ENCODE assay signal across 8 cellular contexts in the genomic region with DNA sequence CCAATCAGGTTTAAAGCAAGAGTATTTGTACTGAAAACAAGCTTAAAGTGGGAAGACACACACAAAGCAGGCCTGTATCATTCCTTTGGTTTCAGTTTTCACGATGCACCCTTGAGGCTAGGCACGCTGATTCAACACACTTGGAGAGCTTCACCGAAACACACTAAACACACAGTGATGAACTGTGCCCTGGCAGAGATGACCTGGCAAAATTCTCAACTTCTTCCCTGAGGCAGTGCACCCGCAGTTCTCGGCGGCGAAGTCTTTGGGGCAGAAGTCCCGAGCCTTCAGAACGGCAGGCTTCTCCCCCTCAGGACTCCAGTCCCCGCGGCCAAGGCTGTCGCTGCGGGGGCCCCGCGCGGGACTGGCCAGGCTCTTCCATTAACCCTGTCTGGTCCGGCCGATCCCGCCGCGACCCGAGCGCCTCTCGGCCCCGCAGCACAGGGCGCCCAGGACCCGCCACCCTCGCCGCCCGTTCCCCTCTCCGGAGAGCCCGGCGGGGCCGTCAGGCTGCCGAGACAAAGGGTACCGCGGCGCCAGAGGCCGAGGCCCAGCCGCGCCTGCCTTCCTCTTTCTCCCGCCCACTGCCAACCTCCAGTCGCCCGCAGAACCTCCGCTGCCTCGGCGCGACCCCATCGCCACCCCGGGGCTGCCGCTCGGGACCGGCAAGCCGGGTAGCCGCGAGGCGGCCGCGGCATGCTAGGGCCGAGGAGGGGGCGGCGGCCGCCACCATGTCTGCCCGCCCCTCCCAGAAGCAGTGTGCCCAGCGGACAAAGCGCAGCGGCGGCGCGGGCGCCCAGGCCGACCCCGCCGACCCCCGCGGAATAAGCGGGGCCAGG. TPM values are rescaled to one million over a fixed set of nuclear protein-coding genes. Genes with fewer than 3 reads are reported as not detected.
A peak's percentile ranks its signal among the peaks of the same experiment; 100 is the strongest.
DNase-seq lines count a peak whose midpoint lies in the region; ATAC-seq and TF ChIP-seq lines count a peak whose summit lies in the region.

No MANE protein-coding gene starts in this region.

- no peaks in the 10 kb centered on the region for H3F3A ChIP-seq in OCI-LY1 (ENCODE audit: insufficient read depth, low read length)

- peak overlapping the region; percentile 92 for H3K4me2 ChIP-seq in OCI-LY1 (ENCODE audit: low read length)

- DNase-seq in AG08396 (ENCODE audit: low spot score) (peak; percentile 62), esophagus squamous epithelium (lab: John Stamatoyannopoulos, UW) (peak; percentile 7), naive B cell (peak; percentile 53)
- DNase-seq in activated T-cell treated with anti-CD3 and anti-CD28 coated beads, Interleukin-2, amount 50 U/mL, for 72 hours, result peak; percentile 67 to 78
- peak; percentile 38 to 81 for DNase-seq in stimulated activated effector memory CD8-positive, alpha-beta T cell treated with anti-CD3 and anti-CD28 coated beads, Interleukin-12 subunit alpha, Interleukin-12 subunit beta, amount 100 ng/mL, for 72 hours (ENCODE audit: low spot score in 2 of 2)

- peaks cover 0 to 2% of the 10 kb centered on the region in 2 donors for H3K9me3 Mint-ChIP-seq in activated T-cell treated with anti-CD3 and anti-CD28 coated beads, Interleukin-2, amount 50 U/mL, for 72 hours
- no peaks in the 10 kb centered on the region for H3K9me3 Mint-ChIP-seq in naive B cell
- H3K9me3 Mint-ChIP-seq in stimulated activated effector memory CD8-positive, alpha-beta T cell treated with anti-CD3 and anti-CD28 coated beads, Interleukin-12 subunit alpha, Interleukin-12 subunit beta, amount 100 ng/mL, for 72 hours, result no peaks in the 10 kb centered on the region

- H3K27ac Mint-ChIP-seq in activated T-cell treated with anti-CD3 and anti-CD28 coated beads, Interleukin-2, amount 50 U/mL, for 72 hours, result peak overlapping the region; percentile 100
- H3K27ac Mint-ChIP-seq in naive B cell, result peak overlapping the region; percentile 99 to 100 (median 100)
- peak overlapping the region; percentile 97 for H3K27ac Mint-ChIP-seq in stimulated activated effector memory CD8-positive, alpha-beta T cell treated with anti-CD3 and anti-CD28 coated beads, Interleukin-12 subunit alpha, Interleukin-12 subunit beta, amount 100 ng/mL, for 72 hours

- peak overlapping the region; percentile 88 for H3K27ac ChIP-seq in OCI-LY1 (ENCODE audit: low read depth, low read length, poor library complexity, severe bottlenecking)
- peak overlapping the region; percentile 99 to 100 (median 100) for H3K27ac ChIP-seq in esophagus squamous epithelium

- 0% methylated on average over 9 to 17 of the region's 77 CpGs for WGBS in esophagus squamous epithelium, 2 donors

- no peaks in the 10 kb centered on the region for H3K9me2 ChIP-seq in OCI-LY1 (ENCODE audit: low read depth, low read length)

- H3K79me2 ChIP-seq in OCI-LY1 (ENCODE audit: insufficient read depth, low read length), result peaks cover 71% of the 10 kb centered on the region

- peak overlapping the region; percentile 83 to 97 for H3K4me3 Mint-ChIP-seq in activated T-cell treated with anti-CD3 and anti-CD28 coated beads, Interleukin-2, amount 50 U/mL, for 72 hours
- H3K4me3 Mint-ChIP-seq in naive B cell, result peak overlapping the region; percentile 93 to 99 (median 96)
- H3K4me3 Mint-ChIP-seq in stimulated activated effector memory CD8-positive, alpha-beta T cell treated with anti-CD3 and anti-CD28 coated beads, Interleukin-12 subunit alpha, Interleukin-12 subunit beta, amount 100 ng/mL, for 72 hours, result peak overlapping the region; percentile 69

- no peaks in the 10 kb centered on the region for H3K27me3 Mint-ChIP-seq in activated T-cell treated with anti-CD3 and anti-CD28 coated beads, Interleukin-2, amount 50 U/mL, for 72 hours (ENCODE audit: low read depth)
- H3K27me3 Mint-ChIP-seq in naive B cell, result peaks cover 0 to 4% (median 0%) of the 10 kb centered on the region in 3 donors

- ATAC-seq in GM18867 (IDR thresholded peaks at IDR 0.05; ENCODE audit: unreplicated experiment) (peak; percentile 33), HG03108 (IDR thresholded peaks at IDR 0.05; ENCODE audit: unreplicated experiment) (peak; percentile 38), naive B cell (ENCODE audit: low read depth in 2 of 2) (peak; percentile 37 to 39)
- ATAC-seq in activated T-cell treated with anti-CD3 and anti-CD28 coated beads, Interleukin-2, amount 50 U/mL, for 72 hours (replicated peaks in 1 of 2), result peak; percentile 62 to 63
- peak; percentile 66 for ATAC-seq in stimulated activated effector memory CD8-positive, alpha-beta T cell treated with anti-CD3 and anti-CD28 coated beads, Interleukin-12 subunit alpha, Interleukin-12 subunit beta, amount 100 ng/mL, for 72 hours

- peaks cover 34% of the 10 kb centered on the region for H3K36me3 ChIP-seq in OCI-LY1 (ENCODE audit: insufficient read depth, low read length)
- peaks cover 0 to 16% (median 0%) of the 10 kb centered on the region in 3 donors for H3K36me3 ChIP-seq in esophagus squamous epithelium

- no peaks in the 10 kb centered on the region for H4K20me1 ChIP-seq in OCI-LY1 (ENCODE audit: insufficient read depth, low read length)

- peak in 3 of 4 donors; percentile 12 to 93 (median 92) for TF ChIP-seq POLR2A in esophagus squamous epithelium (IDR thresholded peaks at IDR 0.05)

- H3K4me3 ChIP-seq in OCI-LY1 (ENCODE audit: low read depth, low read length, poor library complexity, severe bottlenecking), result peak overlapping the region; percentile 88
- peak overlapping the region; percentile 81 to 99 (median 90) for H3K4me3 ChIP-seq in esophagus squamous epithelium

- intact Hi-C loops in esophagus squamous epithelium (cut with DNase I), result no loop called here

- no peaks in the 10 kb centered on the region for H3K27me3 ChIP-seq in OCI-LY1 (ENCODE audit: insufficient read depth, low read length)
- H3K27me3 ChIP-seq in esophagus squamous epithelium, result no peaks in the 10 kb centered on the region

- H3K4me1 Mint-ChIP-seq in activated T-cell treated with anti-CD3 and anti-CD28 coated beads, Interleukin-2, amount 50 U/mL, for 72 hours (ENCODE audit: low read depth), result peaks cover 62% of the 10 kb centered on the region
- peaks cover 39 to 68% (median 59%) of the 10 kb centered on the region in 3 donors for H3K4me1 Mint-ChIP-seq in naive B cell
- H3K4me1 Mint-ChIP-seq in stimulated activated effector memory CD8-positive, alpha-beta T cell treated with anti-CD3 and anti-CD28 coated beads, Interleukin-12 subunit alpha, Interleukin-12 subunit beta, amount 100 ng/mL, for 72 hours, result peaks cover 45% of the 10 kb centered on the region

- no peaks in the 10 kb centered on the region for H3K9me3 ChIP-seq in OCI-LY1 (ENCODE audit: low read length)
- H3K9me3 ChIP-seq in esophagus squamous epithelium, result no peaks in the 10 kb centered on the region

- peaks cover 29 to 42% of the 10 kb centered on the region in 2 donors for H3K36me3 Mint-ChIP-seq in activated T-cell treated with anti-CD3 and anti-CD28 coated beads, Interleukin-2, amount 50 U/mL, for 72 hours (ENCODE audit: insufficient read depth in 2 of 2)
- H3K36me3 Mint-ChIP-seq in naive B cell, result peaks cover 15 to 17% of the 10 kb centered on the region in 2 donors
- peaks cover 85% of the 10 kb centered on the region for H3K36me3 Mint-ChIP-seq in stimulated activated effector memory CD8-positive, alpha-beta T cell treated with anti-CD3 and anti-CD28 coated beads, Interleukin-12 subunit alpha, Interleukin-12 subunit beta, amount 100 ng/mL, for 72 hours

- no peak for TF ChIP-seq CTCF in OCI-LY1 (IDR thresholded peaks at IDR 0.05; ENCODE audit: low read length)
- peak in 1 of 6 experiments; percentile 3 for TF ChIP-seq CTCF in esophagus squamous epithelium (IDR thresholded peaks at IDR 0.05)

- H2AFZ ChIP-seq in OCI-LY1 (ENCODE audit: low read length), result no peak overlapping the region

- H3K4me1 ChIP-seq in OCI-LY1 (ENCODE audit: insufficient read depth, low read length, severe bottlenecking), result peaks cover 59% of the 10 kb centered on the region
- peaks cover 5 to 70% (median 30%) of the 10 kb centered on the region in 3 donors for H3K4me1 ChIP-seq in esophagus squamous epithelium

- peak overlapping the region; percentile 97 for H3K9ac ChIP-seq in OCI-LY1 (ENCODE audit: low read length)

RNA-seq across cellular contexts. Expression of gene GABPB1, which starts 0.8 kb away (rescaled TPM):
- total RNA-seq in activated T-cell treated with anti-CD3 and anti-CD28 coated beads, Interleukin-2, amount 50 U/mL, for 72 hours, result 10 to 100 TPM; 51.6 to 56.4 TPM
- 10 to 100 TPM in 3 of 4 donors, 1 to 10 TPM in 1; 9.2 to 21.6 (median 16.3) TPM for total RNA-seq in esophagus squamous epithelium
- polyA plus RNA-seq in naive B cell (ENCODE audit: low read depth in 6 of 6), result 10 to 100 TPM; 40.1 to 67.8 (median 48.2) TPM

Comparison
In these comparisons a context has a peak if more than half of its experiments do, and no peak if none do; other contexts are left out.
1. Peak in every context shown above with its lines: DNase-seq, ATAC-seq, H3K4me3 ChIP-seq and H3K27ac ChIP-seq.
2. DNase-seq: peak in every context shown above with its lines; median percentile 72 in activated T-cell treated with anti-CD3 and anti-CD28 coated beads, Interleukin-2, amount 50 U/mL, for 72 hours; 62 in AG08396; 60 in stimulated activated effector memory CD8-positive, alpha-beta T cell treated with anti-CD3 and anti-CD28 coated beads, Interleukin-12 subunit alpha, Interleukin-12 subunit beta, amount 100 ng/mL, for 72 hours; 53 in naive B cell; 7 in esophagus squamous epithelium.